ENCODE assay signal across 21 cellular contexts in genomic region chr9:136566553-136566895, GRCh38. TPM values are rescaled to one million over a fixed set of nuclear protein-coding genes. Genes with fewer than 3 reads are reported as not detected.
DNase-seq lines count a peak whose midpoint lies in the region; ATAC-seq and TF ChIP-seq lines count a peak whose summit lies in the region.
"Had no signal": no experiment of that assay in that cellular context is flagged by ENCODE, and none has a peak within 500 bp of the region (broad histone marks: within the 10 kb centered on the region; RNA-seq: fewer than 3 reads in every experiment).

No MANE protein-coding gene starts in this region.

- TF ChIP-seq CTCF in dorsolateral prefrontal cortex (IDR thresholded peaks at IDR 0.05 in 54 of 56, conservative IDR thresholded peaks at IDR 0.05 in 2 of 56; ENCODE audit: low read depth in 1 of 56, partially characterized antibody in 56 of 56) (no peak), nephron progenitor cell (IDR thresholded peaks at IDR 0.05) (no peak)

- H3K27me3 ChIP-seq in NT2/D1 (ENCODE audit: insufficient read depth, insufficient read length) (peaks cover 16% of the 10 kb centered on the region), dorsolateral prefrontal cortex (no peaks in the 10 kb centered on the region), subcutaneous abdominal adipose tissue (ENCODE audit: control insufficient read depth in 5 of 5, insufficient read depth in 4 of 5, low read length in 5 of 5) (peaks cover 0 to 15% (median 0%) of the 10 kb centered on the region in 5 donors)
- H3K27me3 ChIP-seq: brain microvascular endothelial cell had no signal

- H3K27ac ChIP-seq in dorsolateral prefrontal cortex: peak overlapping the region in 36 of 59 donors; percentile 0 to 83 (median 51)
- peak overlapping the region; percentile 98 for H3K27ac ChIP-seq in subcutaneous abdominal adipose tissue (ENCODE audit: low read depth, low read length)
- H3K27ac ChIP-seq: brain microvascular endothelial cell had no signal

- H3K9me3 ChIP-seq in NT2/D1 (ENCODE audit: insufficient read depth, low read length) (peaks cover 9% of the 10 kb centered on the region; the same call in 1 of the 2 replicates), subcutaneous abdominal adipose tissue (ENCODE audit: control insufficient read depth in 5 of 5, low read length in 5 of 5) (no peaks in the 10 kb centered on the region)

- peaks cover 22% of the 10 kb centered on the region for H3K36me3 ChIP-seq in NT2/D1 (ENCODE audit: insufficient read depth, insufficient read length, low read length)
- H3K36me3 ChIP-seq in subcutaneous abdominal adipose tissue (ENCODE audit: control insufficient read depth in 5 of 5, insufficient read depth in 5 of 5, low read length in 5 of 5): peaks cover 0 to 5% (median 0%) of the 10 kb centered on the region in 5 donors
- H3K36me3 ChIP-seq: brain microvascular endothelial cell had no signal

- H3K4me1 ChIP-seq in NT2/D1 (ENCODE audit: insufficient read depth, insufficient read length) (peaks cover 68% of the 10 kb centered on the region), subcutaneous abdominal adipose tissue (ENCODE audit: control insufficient read depth in 5 of 5, insufficient read depth in 5 of 5, low read length in 5 of 5) (peaks cover 39 to 89% (median 80%) of the 10 kb centered on the region in 5 donors)

- no peak for ATAC-seq in activated T-cell treated with anti-CD3 and anti-CD28 coated beads, Interleukin-2, amount 50 U/mL, for 4 hours
- ATAC-seq: K562 had no signal

- DNase-seq in NT2/D1 (ENCODE audit: low read depth, low spot score): no peak
- DNase-seq in dorsolateral prefrontal cortex: no peak
- DNase-seq in nephron progenitor cell: peak; percentile 4
- no peak for DNase-seq in AML-193 (lab: John Stamatoyannopoulos, UW)
- DNase-seq in activated T-cell treated with anti-CD3 and anti-CD28 coated beads, Interleukin-2, amount 50 U/mL, for 4 hours: no peak
- DNase-seq in activated T-cell treated with anti-CD3 and anti-CD28 coated beads, Interleukin-2, amount 50 U/mL, for 1 hour: no peak
- DNase-seq in NCI-H2029 treated with DMSO at 0.1 percent for 48 hours (lab: John Stamatoyannopoulos, UW): no peak
- DNase-seq: brain microvascular endothelial cell; CD4-positive, CD25-positive, alpha-beta regulatory T cell; cortex of kidney; DMS 273 treated with DMSO at 0.1 percent for 48 hours; immature natural killer cell; naive B cell; NCI-H2171 treated with DMSO at 0.1 percent for 48 hours; NCI-H69; small intestine; stimulated activated CD4-positive, alpha-beta T cell treated with anti-CD3 and anti-CD28 coated beads, Interleukin-4, amount 100 ng/mL, for 4 hours had no signal

- no peaks in the 10 kb centered on the region for H3K36me3 Mint-ChIP-seq in nephron progenitor cell (ENCODE audit: low read depth)
- H3K36me3 Mint-ChIP-seq in activated T-cell treated with anti-CD3 and anti-CD28 coated beads, Interleukin-2, amount 50 U/mL, for 4 hours (ENCODE audit: insufficient read depth): no peaks in the 10 kb centered on the region
- H3K36me3 Mint-ChIP-seq: activated naive CD8-positive, alpha-beta T cell; CD4-positive, CD25-positive, alpha-beta regulatory T cell; naive B cell had no signal

- H3K4me3 Mint-ChIP-seq in nephron progenitor cell: no peak overlapping the region
- H3K4me3 Mint-ChIP-seq in activated T-cell treated with anti-CD3 and anti-CD28 coated beads, Interleukin-2, amount 50 U/mL, for 4 hours: no peak overlapping the region
- H3K4me3 Mint-ChIP-seq: activated naive CD8-positive, alpha-beta T cell; activated T-helper 1 cell treated with anti-CD3 and anti-CD28 coated beads, Interleukin-12 subunit alpha, Interleukin-12 subunit beta, Interleukin-2, Interleukin-4 antibody, amounts not matched to agents 30 ng/mL and 10 ng/mL and 1 ng/mL, durations not matched to agents 14 hours and 24 hours and 36 hours; CD4-positive, CD25-positive, alpha-beta regulatory T cell had no signal

- no peak overlapping the region for H3K4me3 ChIP-seq in NT2/D1 (ENCODE audit: insufficient read length, low read depth)
- H3K4me3 ChIP-seq in dorsolateral prefrontal cortex: no peak overlapping the region
- no peak overlapping the region for H3K4me3 ChIP-seq in subcutaneous abdominal adipose tissue (ENCODE audit: low read depth in 1 of 5, low read length in 5 of 5)
- H3K4me3 ChIP-seq: K562 had no signal

- H3K27me3 Mint-ChIP-seq in nephron progenitor cell (ENCODE audit: low read depth, poor library complexity): peaks cover 4% of the 10 kb centered on the region
- no peaks in the 10 kb centered on the region for H3K27me3 Mint-ChIP-seq in activated T-cell treated with anti-CD3 and anti-CD28 coated beads, Interleukin-2, amount 50 U/mL, for 4 hours (ENCODE audit: low read depth)
- H3K27me3 Mint-ChIP-seq: activated naive CD8-positive, alpha-beta T cell; CD4-positive, CD25-positive, alpha-beta regulatory T cell; naive B cell had no signal

- H3K27ac Mint-ChIP-seq in nephron progenitor cell: no peak overlapping the region
- H3K27ac Mint-ChIP-seq: activated naive CD8-positive, alpha-beta T cell; activated T-helper 1 cell treated with anti-CD3 and anti-CD28 coated beads, Interleukin-12 subunit alpha, Interleukin-12 subunit beta, Interleukin-2, Interleukin-4 antibody, amounts not matched to agents 30 ng/mL and 10 ng/mL and 1 ng/mL, durations not matched to agents 14 hours and 24 hours and 36 hours; CD4-positive, CD25-positive, alpha-beta regulatory T cell; naive B cell had no signal

- H3K9me3 Mint-ChIP-seq in nephron progenitor cell: no peaks in the 10 kb centered on the region
- H3K9me3 Mint-ChIP-seq in activated T-cell treated with anti-CD3 and anti-CD28 coated beads, Interleukin-2, amount 50 U/mL, for 4 hours: no peaks in the 10 kb centered on the region
- H3K9me3 Mint-ChIP-seq: activated T-helper 1 cell treated with anti-CD3 and anti-CD28 coated beads, Interleukin-12 subunit alpha, Interleukin-12 subunit beta, Interleukin-2, Interleukin-4 antibody, amounts not matched to agents 30 ng/mL and 10 ng/mL and 1 ng/mL, durations not matched to agents 14 hours and 24 hours and 36 hours; CD4-positive, CD25-positive, alpha-beta regulatory T cell; immature natural killer cell had no signal

- peak overlapping the region; percentile 43 for H3K9ac ChIP-seq in NT2/D1 (ENCODE audit: insufficient read length, low read depth)
- H3K9ac ChIP-seq in subcutaneous abdominal adipose tissue (ENCODE audit: low read length in 5 of 5): peak overlapping the region in 2 of 5 donors; percentile 44 to 45

- H3K4me1 Mint-ChIP-seq in nephron progenitor cell: peaks cover 65% of the 10 kb centered on the region
- peaks cover 2% of the 10 kb centered on the region for H3K4me1 Mint-ChIP-seq in activated T-cell treated with anti-CD3 and anti-CD28 coated beads, Interleukin-2, amount 50 U/mL, for 4 hours (ENCODE audit: low read depth)
- H3K4me1 Mint-ChIP-seq: CD4-positive, CD25-positive, alpha-beta regulatory T cell had no signal

- intact Hi-C loops in dorsolateral prefrontal cortex (cut with DNase I): no loop called here

RNA-seq across cellular contexts. Expression of gene NOTCH1, which starts 20.7 kb away (rescaled TPM):
- total RNA-seq in dorsolateral prefrontal cortex: 10 to 100 TPM; 24.0 to 92.1 (median 38.8) TPM
- total RNA-seq in activated T-cell treated with anti-CD3 and anti-CD28 coated beads, Interleukin-2, amount 50 U/mL, for 4 hours: 100 to 1,000 TPM; 124 to 128 (median 125) TPM
